9 cellular contexts compared by ENCODE assay signal in genomic region chr1:32274646-32275340, GRCh38. TPM values are rescaled to one million over a fixed set of nuclear protein-coding genes. Genes with fewer than 3 reads are reported as not detected.
DNase-seq lines count a peak whose midpoint lies in the region; ATAC-seq and TF ChIP-seq lines count a peak whose summit lies in the region.
"Had no signal": no experiment of that assay in that cellular context is flagged by ENCODE, and none has a peak within 500 bp of the region (broad histone marks: within the 10 kb centered on the region; RNA-seq: fewer than 3 reads in every experiment).

No MANE protein-coding gene starts in this region.

- no peak overlapping the region for H3K4me3 ChIP-seq in Panc1 (ENCODE audit: low read depth in 2 of 2, low read length in 2 of 2)

- no peaks in the 10 kb centered on the region for H3K27me3 ChIP-seq in Panc1 (ENCODE audit: control insufficient read depth, insufficient read depth, low read length)

- CTCF ChIA-PET in Panc1 (lab: Charles Lee), result no interaction called here

- no peak for DNase-seq in Panc1 (ENCODE audit: low read depth, low spot score)
- DNase-seq in left kidney (ENCODE audit: low read depth, low spot score), result peak; percentile 12
- no peak for DNase-seq in NCI-H524 (lab: John Stamatoyannopoulos, UW)
- DNase-seq: DMS79, mesenchymal stem cell, NCI-H1930 had no signal

- ATAC-seq in Panc1, result peak; percentile 10; the same call in 1 of the 2 replicates
- no peak for ATAC-seq in GM18909 (IDR thresholded peaks at IDR 0.05; ENCODE audit: poor library complexity, unreplicated experiment)
- ATAC-seq: sciatic nerve had no signal

- no peak overlapping the region for H3K27ac ChIP-seq in Panc1 (ENCODE audit: low read length)

- BruUV-seq in Panc1 (replicated peaks; lab: Mats Ljungman, UMichigan), result no TSS peak

- H3K9ac ChIP-seq in ES-I3 (ENCODE audit: low read depth, low read length), result peak overlapping the region; percentile 56

- intact Hi-C loops in Panc1 (cut with micrococcal nuclease; ENCODE audit: unreplicated experiment), result no loop called here

- TF ChIP-seq CTCF in Panc1 (IDR thresholded peaks at IDR 0.05), result no peak

- in situ Hi-C loops in Panc1 (cut with HindIII; ENCODE audit: low pct_unique_long_range_greater_than_20kb, low sequenced_read_pairs), result no loop called here

- POLR2A ChIA-PET in Panc1 (lab: Charles Lee), result no interaction called here

- H3K36me3 ChIP-seq in ES-I3 (ENCODE audit: insufficient read depth, low read length) (no peaks in the 10 kb centered on the region), Panc1 (ENCODE audit: control insufficient read depth, insufficient read depth, low read length) (no peaks in the 10 kb centered on the region)

- peaks cover 25% of the 10 kb centered on the region for H3K4me1 ChIP-seq in ES-I3 (ENCODE audit: insufficient read depth, low read length)
- H3K4me1 ChIP-seq in Panc1 (ENCODE audit: control insufficient read depth, insufficient read depth, low read length), result peaks cover 12% of the 10 kb centered on the region; the same call in 1 of the 2 replicates

- H3K9me3 ChIP-seq in ES-I3 (ENCODE audit: control insufficient read depth, insufficient read depth, low read length) (no peaks in the 10 kb centered on the region), Panc1 (ENCODE audit: control insufficient read depth, insufficient read depth, low read depth, low read length) (no peaks in the 10 kb centered on the region)

RNA-seq across cellular contexts. Expression of gene HDAC1, which starts 17.1 kb away (rescaled TPM):
- 256 TPM for total RNA-seq in Panc1 (2021; ENCODE audit: unreplicated experiment)
- 290 TPM for polyA plus RNA-seq in Panc1 (2012; ENCODE audit: insufficient read length)

RNA-seq across cellular contexts. Expression of gene LCK, which starts 23.7 kb away (rescaled TPM):
- total RNA-seq in Panc1 (2021; ENCODE audit: unreplicated experiment), result 0.57 TPM
- not detected for polyA plus RNA-seq in Panc1 (2012; ENCODE audit: insufficient read length)

RNA-seq across cellular contexts. Expression of gene FAM167B, which starts 27.8 kb away (rescaled TPM):
- 1.9 TPM for total RNA-seq in Panc1 (2021; ENCODE audit: unreplicated experiment)
- polyA plus RNA-seq in Panc1 (2012; ENCODE audit: insufficient read length), result 1.7 TPM

RNA-seq across cellular contexts. Expression of gene EIF3I, which starts 52.6 kb away (rescaled TPM):
- 294 TPM for total RNA-seq in Panc1 (2021; ENCODE audit: unreplicated experiment)
- 384 TPM for polyA plus RNA-seq in Panc1 (2012; ENCODE audit: insufficient read length)

RNA-seq across cellular contexts. Expression of gene TMEM234, which starts 52.6 kb away (rescaled TPM):
- total RNA-seq in Panc1 (2021; ENCODE audit: unreplicated experiment), result 23.3 TPM
- polyA plus RNA-seq in Panc1 (2012; ENCODE audit: insufficient read length), result 18.4 TPM
